ENCODE assay signal across 18 cellular contexts in the genomic region with DNA sequence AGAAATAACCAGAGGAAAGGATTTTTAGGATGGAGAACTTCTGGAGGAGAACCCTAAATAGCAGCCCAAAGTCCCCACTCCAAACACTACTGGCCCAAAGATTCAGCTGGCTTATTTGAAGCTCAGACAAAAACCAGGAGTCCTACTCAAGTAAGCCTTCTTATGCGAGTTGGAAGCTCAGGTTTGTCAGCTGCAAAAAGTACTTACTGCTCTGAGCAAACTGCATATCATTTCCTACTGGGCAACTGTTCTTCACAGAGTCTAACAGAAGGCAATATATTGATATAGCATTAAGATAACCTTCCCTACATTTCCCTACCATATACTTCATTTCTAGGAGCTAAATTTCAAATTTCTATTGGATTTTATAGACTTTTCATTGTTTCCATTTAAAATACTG.
DNase-seq lines count a peak whose midpoint lies in the region; ATAC-seq and TF ChIP-seq lines count a peak whose summit lies in the region.
"Had no signal": no experiment of that assay in that cellular context is flagged by ENCODE, and none has a peak within 500 bp of the region (broad histone marks: within the 10 kb centered on the region; RNA-seq: fewer than 3 reads in every experiment).

No MANE protein-coding gene starts in this region.

- H3K27ac Mint-ChIP-seq in activated naive CD8-positive, alpha-beta T cell: peak overlapping the region; percentile 73
- H3K27ac Mint-ChIP-seq in activated naive CD8-positive, alpha-beta T cell treated with anti-CD3 and anti-CD28 coated beads for 36 hours: no peak overlapping the region
- H3K27ac Mint-ChIP-seq: type B pancreatic cell had no signal

- H3K4me3 ChIP-seq in hepatocyte: no peak overlapping the region
- H3K4me3 ChIP-seq: K562, PC-9 had no signal

- no peak for ATAC-seq in GM19397 (IDR thresholded peaks at IDR 0.05; ENCODE audit: unreplicated experiment)
- ATAC-seq in GM19351 (IDR thresholded peaks at IDR 0.05; ENCODE audit: unreplicated experiment): no peak
- ATAC-seq: activated T-cell treated with anti-CD3 and anti-CD28 coated beads, Interleukin-2, amount 50 U/mL, for 4 hours; SK-N-SH treated with all-trans-retinoic acid at 6 μM for 48 hours had no signal

- peaks cover 9% of the 10 kb centered on the region for H3K4me1 ChIP-seq in hepatocyte (ENCODE audit: insufficient read depth)

- no peak overlapping the region for H3K4me3 Mint-ChIP-seq in activated naive CD8-positive, alpha-beta T cell
- H3K4me3 Mint-ChIP-seq in activated naive CD8-positive, alpha-beta T cell treated with anti-CD3 and anti-CD28 coated beads for 36 hours: no peak overlapping the region
- H3K4me3 Mint-ChIP-seq: activated T-cell treated with anti-CD3 and anti-CD28 coated beads, Interleukin-2, amount 50 U/mL, for 4 hours; type B pancreatic cell had no signal

- no peaks in the 10 kb centered on the region for H3K27me3 Mint-ChIP-seq in activated naive CD8-positive, alpha-beta T cell
- H3K27me3 Mint-ChIP-seq in activated naive CD8-positive, alpha-beta T cell treated with anti-CD3 and anti-CD28 coated beads for 36 hours: no peaks in the 10 kb centered on the region
- H3K27me3 Mint-ChIP-seq: type B pancreatic cell had no signal

- peaks cover 27% of the 10 kb centered on the region for H3K4me1 Mint-ChIP-seq in activated naive CD8-positive, alpha-beta T cell (ENCODE audit: low read depth)
- peaks cover 21% of the 10 kb centered on the region for H3K4me1 Mint-ChIP-seq in activated naive CD8-positive, alpha-beta T cell treated with anti-CD3 and anti-CD28 coated beads for 36 hours

- H3K27me3 ChIP-seq in hepatocyte: no peaks in the 10 kb centered on the region

- H3K9me3 Mint-ChIP-seq in activated naive CD8-positive, alpha-beta T cell (ENCODE audit: low read depth): no peaks in the 10 kb centered on the region
- no peaks in the 10 kb centered on the region for H3K9me3 Mint-ChIP-seq in activated naive CD8-positive, alpha-beta T cell treated with anti-CD3 and anti-CD28 coated beads for 36 hours
- H3K9me3 Mint-ChIP-seq: activated T-cell treated with anti-CD3 and anti-CD28 coated beads, Interleukin-2, amount 50 U/mL, for 4 hours; type B pancreatic cell had no signal

- H3K9me3 ChIP-seq in hepatocyte (ENCODE audit: low read depth): no peaks in the 10 kb centered on the region

- H4K20me1 ChIP-seq in hepatocyte (ENCODE audit: insufficient read depth, poor library complexity, severe bottlenecking): no peaks in the 10 kb centered on the region

- WGBS in hepatocyte (ENCODE audit: low lambda C conversion rate, missing lambda C conversion rate): 78% methylated on average over 1 of the region's 1 CpG

- no peaks in the 10 kb centered on the region for H3K79me2 ChIP-seq in hepatocyte

- H2AFZ ChIP-seq in hepatocyte: no peak overlapping the region
- H2AFZ ChIP-seq: PC-9 had no signal

- H3K4me2 ChIP-seq in hepatocyte: no peak overlapping the region
- H3K4me2 ChIP-seq: PC-9 had no signal

- no peaks in the 10 kb centered on the region for H3K9me2 ChIP-seq in hepatocyte (replicated peaks; ENCODE audit: insufficient read depth)

- H3K36me3 ChIP-seq in hepatocyte (replicated peaks; ENCODE audit: insufficient read depth, low read depth): no peaks in the 10 kb centered on the region

- H3K27ac ChIP-seq in caudate nucleus (ENCODE audit: low read depth, low read length) (peak overlapping the region; percentile 41), temporal lobe (ENCODE audit: low read depth, low read length) (peak overlapping the region; percentile 40), hepatocyte (no peak overlapping the region)
- H3K27ac ChIP-seq: PC-9 had no signal

- DNase-seq in activated naive CD8-positive, alpha-beta T cell treated with anti-CD3 and anti-CD28 coated beads for 36 hours: no peak
- DNase-seq in caudate nucleus (lab: John Stamatoyannopoulos, UW): no peak
- DNase-seq in myocyte (ENCODE audit: low read depth): peak; percentile 27
- no peak for DNase-seq in hepatocyte (ENCODE audit: low spot score)
- DNase-seq: activated CD4-positive, alpha-beta T cell treated with anti-CD3 and anti-CD28 coated beads, Interleukin-2, amount 50 U/mL, for 4 hours; activated T-cell treated with anti-CD3 and anti-CD28 coated beads, Interleukin-2, amount 50 U/mL, for 4 hours; central memory CD4-positive, alpha-beta T cell; DND-41; NCI-H1092 treated with DMSO at 0.1 percent for 48 hours; PC-9; small intestine had no signal

- H3K36me3 Mint-ChIP-seq in activated naive CD8-positive, alpha-beta T cell: peaks cover 17% of the 10 kb centered on the region
- H3K36me3 Mint-ChIP-seq in activated naive CD8-positive, alpha-beta T cell treated with anti-CD3 and anti-CD28 coated beads for 36 hours: peaks cover 30% of the 10 kb centered on the region

- TF ChIP-seq CTCF in hepatocyte (IDR thresholded peaks at IDR 0.05; ENCODE audit: poor library complexity): no peak
